ENCODE assay signal across 8 cellular contexts in the genomic region with DNA sequence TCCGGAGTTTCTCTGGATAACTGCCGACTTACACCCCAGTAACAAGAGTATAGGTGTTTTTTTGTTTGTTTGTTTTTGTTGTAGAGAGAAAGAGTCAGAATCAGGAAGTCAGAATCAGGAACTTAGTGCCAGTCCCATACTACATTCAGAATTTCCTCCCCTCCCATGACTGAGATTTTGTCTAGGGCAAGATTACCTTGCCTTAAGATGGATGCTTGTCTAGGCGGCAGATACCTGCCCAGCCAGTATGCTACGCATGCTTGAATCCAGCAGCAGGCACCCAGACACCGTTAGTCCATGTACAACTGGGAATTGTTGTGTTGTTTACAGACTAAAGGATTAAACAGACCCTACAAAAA. TPM values are rescaled to one million over a fixed set of nuclear protein-coding genes. Genes with fewer than 3 reads are reported as not detected.
A peak's percentile ranks its signal among the peaks of the same experiment; 100 is the strongest.
DNase-seq lines count a peak whose midpoint lies in the region; ATAC-seq and TF ChIP-seq lines count a peak whose summit lies in the region.

No MANE protein-coding gene starts in this region.

- DNase-seq in HAP-1 (ENCODE audit: low spot score in 2 of 2) (no peak), SJCRH30 (no peak), endothelial cell (ENCODE audit: low spot score) (no peak), nephron progenitor cell (peak; percentile 14)

- TF ChIP-seq CTCF in 22Rv1 (IDR thresholded peaks at IDR 0.05) = no peak
- TF ChIP-seq CTCF in endothelial cell (IDR thresholded peaks at IDR 0.05; ENCODE audit: unreplicated experiment) = no peak
- TF ChIP-seq CTCF in nephron progenitor cell (IDR thresholded peaks at IDR 0.05) = no peak

- H3K27me3 Mint-ChIP-seq in endothelial cell (ENCODE audit: unreplicated experiment) = peaks cover 7% of the 10 kb centered on the region
- H3K27me3 Mint-ChIP-seq in nephron progenitor cell (ENCODE audit: low read depth, poor library complexity) = no peaks in the 10 kb centered on the region

- H3K9me3 ChIP-seq in HAP-1 (no peaks in the 10 kb centered on the region), SJCRH30 (replicated peaks) (no peaks in the 10 kb centered on the region)

- H3K36me3 Mint-ChIP-seq in endothelial cell (ENCODE audit: low read depth, unreplicated experiment) (peaks cover 67% of the 10 kb centered on the region), nephron progenitor cell (ENCODE audit: low read depth) (peaks cover 82% of the 10 kb centered on the region)

- in situ Hi-C loops in HAP-1 (cut with MboI; ENCODE audit: low sequenced_read_pairs) = no loop called here

- peaks cover 44% of the 10 kb centered on the region for H3K4me1 ChIP-seq in HAP-1
- peaks cover 23% of the 10 kb centered on the region for H3K4me1 ChIP-seq in SJCRH30

- ATAC-seq in HG03460 (IDR thresholded peaks at IDR 0.05; ENCODE audit: unreplicated experiment) (no peak), HG03097 (IDR thresholded peaks at IDR 0.05; ENCODE audit: low FRiP score, unreplicated experiment) (no peak), HG03521 (IDR thresholded peaks at IDR 0.05; ENCODE audit: unreplicated experiment) (no peak)

- H3K9me3 Mint-ChIP-seq in endothelial cell (ENCODE audit: unreplicated experiment) = no peaks in the 10 kb centered on the region
- H3K9me3 Mint-ChIP-seq in nephron progenitor cell = no peaks in the 10 kb centered on the region

- peaks cover 34% of the 10 kb centered on the region for H3K4me1 Mint-ChIP-seq in endothelial cell (ENCODE audit: unreplicated experiment)
- peaks cover 79% of the 10 kb centered on the region for H3K4me1 Mint-ChIP-seq in nephron progenitor cell

- H3K4me3 Mint-ChIP-seq in endothelial cell (ENCODE audit: unreplicated experiment) = peak overlapping the region; percentile 86
- H3K4me3 Mint-ChIP-seq in nephron progenitor cell = peak overlapping the region; percentile 83

- H3K27ac Mint-ChIP-seq in endothelial cell (ENCODE audit: unreplicated experiment) (peak overlapping the region; percentile 99), nephron progenitor cell (peak overlapping the region; percentile 100)

- peaks cover 88% of the 10 kb centered on the region for H3K36me3 ChIP-seq in HAP-1 (replicated peaks)
- H3K36me3 ChIP-seq in SJCRH30 = peaks cover 95% of the 10 kb centered on the region

- H3K27ac ChIP-seq in 22Rv1 (peak overlapping the region; percentile 82), SJCRH30 (peak overlapping the region; percentile 87)

- no peaks in the 10 kb centered on the region for H3K27me3 ChIP-seq in HAP-1 (ENCODE audit: low read depth)
- H3K27me3 ChIP-seq in SJCRH30 = no peaks in the 10 kb centered on the region

- H3K4me3 ChIP-seq in HAP-1 = peak overlapping the region; percentile 31
- peak overlapping the region; percentile 59 for H3K4me3 ChIP-seq in SJCRH30

RNA-seq across cellular contexts. Expression of a gene that starts 6.1 kb away (rescaled TPM):
- 449 and 483 TPM in 2 replicates for total RNA-seq in SJCRH30 (2014; rRNA removed; shearing (Covaris generic))
- 365 TPM for total RNA-seq in endothelial cell (ENCODE audit: unreplicated experiment)

RNA-seq across cellular contexts. Expression of a gene that starts 33.5 kb away (rescaled TPM):
- 6.6 and 8.2 TPM in 2 replicates for total RNA-seq in SJCRH30 (2014; rRNA removed; shearing (Covaris generic))
- total RNA-seq in endothelial cell (ENCODE audit: unreplicated experiment) = 3.2 TPM

RNA-seq across cellular contexts. Expression of a gene that starts 33.6 kb away (rescaled TPM):
- total RNA-seq in SJCRH30 (2014; rRNA removed; shearing (Covaris generic)) = 20.5 and 21.0 TPM in 2 replicates
- total RNA-seq in endothelial cell (ENCODE audit: unreplicated experiment) = 8.4 TPM
